Comparison of ENCODE assay signal across 15 cellular contexts in the genomic region with DNA sequence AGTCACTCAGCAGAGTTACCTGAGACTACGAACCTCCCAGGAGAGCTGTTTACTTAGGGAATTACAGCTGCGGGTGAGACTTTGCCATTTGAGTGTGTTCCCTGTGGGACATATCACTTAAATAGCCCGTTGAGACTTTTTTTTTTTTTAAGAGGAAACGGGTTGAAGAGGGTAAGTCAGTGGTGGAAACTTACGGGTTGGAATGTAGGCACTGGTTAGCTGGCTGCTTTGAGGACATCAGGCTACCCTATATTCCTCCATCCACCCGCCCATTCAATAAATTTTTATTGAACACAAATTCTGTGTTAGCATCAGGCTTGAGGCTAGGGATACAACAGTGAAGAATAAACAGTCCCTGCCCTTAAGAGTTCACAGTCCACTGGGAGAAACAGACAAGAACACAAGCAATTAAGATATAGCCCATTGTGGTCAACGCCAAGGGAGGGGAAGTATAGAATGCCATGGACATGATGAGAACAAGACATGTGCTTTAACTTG.
A peak's percentile ranks its signal among the peaks of the same experiment; 100 is the strongest.
DNase-seq lines count a peak whose midpoint lies in the region; ATAC-seq and TF ChIP-seq lines count a peak whose summit lies in the region.
"Had no signal": no experiment of that assay in that cellular context is flagged by ENCODE, and none has a peak within 500 bp of the region (broad histone marks: within the 10 kb centered on the region; RNA-seq: fewer than 3 reads in every experiment).

No MANE protein-coding gene starts in this region.

- H3K79me2 ChIP-seq in MM.1S (ENCODE audit: low read length) = no peaks in the 10 kb centered on the region

- H3K27me3 ChIP-seq in upper lobe of right lung (no peaks in the 10 kb centered on the region), MM.1S (replicated peaks; ENCODE audit: insufficient read depth, low read length) (no peaks in the 10 kb centered on the region)

- ATAC-seq in Right ventricle myocardium superior (ENCODE audit: poor library complexity) = peak; percentile 12
- ATAC-seq in left ventricle myocardium superior = no peak
- peak; percentile 41 for ATAC-seq in upper lobe of right lung
- ATAC-seq in GM18907 (IDR thresholded peaks at IDR 0.05; ENCODE audit: unreplicated experiment) = no peak
- no peak for ATAC-seq in GM18870 (IDR thresholded peaks at IDR 0.05; ENCODE audit: unreplicated experiment)
- ATAC-seq: natural killer cell, Panc1 had no signal

- TF ChIP-seq CTCF in fibroblast of villous mesenchyme (IDR thresholded peaks at IDR 0.05; ENCODE audit: insufficient read depth, low read depth, low read length) (no peak), upper lobe of right lung (IDR thresholded peaks at IDR 0.05) (no peak), MM.1S (IDR thresholded peaks at IDR 0.05; ENCODE audit: low read length) (no peak)

- H3K36me3 ChIP-seq in upper lobe of right lung (no peaks in the 10 kb centered on the region), MM.1S (replicated peaks; ENCODE audit: insufficient read depth, low read length) (no peaks in the 10 kb centered on the region)

- H3K4me3 ChIP-seq in fibroblast of villous mesenchyme (ENCODE audit: low read depth, low read length) (no peak overlapping the region), upper lobe of right lung (no peak overlapping the region), MM.1S (ENCODE audit: low read length) (no peak overlapping the region)

- H3K9me2 ChIP-seq in MM.1S (replicated peaks; ENCODE audit: insufficient read depth, low read length) = no peaks in the 10 kb centered on the region

- no peaks in the 10 kb centered on the region for H3F3A ChIP-seq in MM.1S (ENCODE audit: insufficient read depth, low read length)

- intact Hi-C loops in Right ventricle myocardium superior (cut with DNase I) (loop anchor here (5.0 kb wide), 1 partner anchor 101 kb away; no protein-coding TSS in a partner anchor), left ventricle myocardium superior (cut with micrococcal nuclease) (loop anchor here (5.0 kb wide), 1 partner anchor 101 kb away; no protein-coding TSS in a partner anchor), upper lobe of right lung (cut with DNase I) (no loop called here)

- H3K27ac ChIP-seq in upper lobe of right lung = no peak overlapping the region
- no peak overlapping the region for H3K27ac ChIP-seq in MM.1S (ENCODE audit: low read length)

- no peak overlapping the region for H3K4me2 ChIP-seq in MM.1S (ENCODE audit: low read depth, low read length)

- H4K20me1 ChIP-seq in MM.1S (ENCODE audit: insufficient read depth, low read length) = no peaks in the 10 kb centered on the region

- H3K9ac ChIP-seq in MM.1S (ENCODE audit: low read length) = no peak overlapping the region

- DNase-seq in Right ventricle myocardium superior (no peak), left ventricle myocardium superior (no peak), NCI-H69 (lab: John Stamatoyannopoulos, UW) (peak; percentile 80), fibroblast of villous mesenchyme (ENCODE audit: low read depth) (peak; percentile 51), upper lobe of right lung (no peak), MM.1S (no peak)
- DNase-seq: amygdala; Calu3; hypothalamus; natural killer cell; NCI-H226; stimulated activated CD4-positive, alpha-beta T cell treated with anti-CD3 and anti-CD28 coated beads, Interleukin-1b, Interleukin-23, amount 100 ng/mL, for 48 hours had no signal

- H3K4me1 ChIP-seq in upper lobe of right lung = peaks cover 6% of the 10 kb centered on the region
- peaks cover 4% of the 10 kb centered on the region for H3K4me1 ChIP-seq in MM.1S (ENCODE audit: low read length)

- H2AFZ ChIP-seq in MM.1S (ENCODE audit: low read length) = no peak overlapping the region

- H3K9me3 ChIP-seq in upper lobe of right lung = no peaks in the 10 kb centered on the region
- H3K9me3 ChIP-seq in MM.1S (replicated peaks; ENCODE audit: insufficient read depth, low read length) = no peaks in the 10 kb centered on the region

Comparison
In these comparisons a context has a peak if more than half of its experiments do, and no peak if none do; other contexts are left out.
1. ATAC-seq: peak in Right ventricle myocardium superior (single experiment) and upper lobe of right lung (single experiment); none in left ventricle myocardium superior (single experiment), GM18907 (single experiment) and GM18870 (single experiment).
2. DNase-seq: peak in NCI-H69 (single experiment) and fibroblast of villous mesenchyme (single experiment); none in Right ventricle myocardium superior (single experiment), left ventricle myocardium superior (single experiment), upper lobe of right lung (single experiment) and MM.1S (single experiment).